ENCODE assay signal across 8 cellular contexts in genomic region chr2:99489758-99490087, GRCh38. TPM values are rescaled to one million over a fixed set of nuclear protein-coding genes. Genes with fewer than 3 reads are reported as not detected.
DNase-seq lines count a peak whose midpoint lies in the region; ATAC-seq and TF ChIP-seq lines count a peak whose summit lies in the region.

Gene REV1 (minus strand): TSS chr2:99490017. CDS start chr2:99464975, 25,042 bp downstream.

- peak within 1 kb of the TSS; percentile 92 for H3K27ac ChIP-seq in HUES64 (ENCODE audit: low read depth, low read length)
- H3K27ac ChIP-seq in lower lobe of right lung = peak within 1 kb of the TSS; percentile 95
- H3K27ac ChIP-seq in transverse colon = peak within 1 kb of the TSS; percentile 99 to 100 (median 99)

- H3K27me3 ChIP-seq in BE2C (no peaks in the 10 kb centered on the region), HUES64 (ENCODE audit: insufficient read depth, low read length) (no peaks in the 10 kb centered on the region), lower lobe of right lung (ENCODE audit: low read depth) (no peaks in the 10 kb centered on the region), transverse colon (no peaks in the 10 kb centered on the region)

- H3K4me1 Mint-ChIP-seq in central memory CD8-positive, alpha-beta T cell = peaks cover 22% of the 10 kb centered on the region

- peak within 1 kb of the TSS; percentile 66 for H3K4me3 ChIP-seq in BE2C (ENCODE audit: low read depth, low read length)
- H3K4me3 ChIP-seq in HUES64 (ENCODE audit: low read length) = peak within 1 kb of the TSS; percentile 73
- H3K4me3 ChIP-seq in lower lobe of right lung = peak within 1 kb of the TSS; percentile 87
- H3K4me3 ChIP-seq in transverse colon = peak within 1 kb of the TSS; percentile 91 to 100 (median 96)

- peaks cover 11% of the 10 kb centered on the region for H3K36me3 Mint-ChIP-seq in central memory CD8-positive, alpha-beta T cell (ENCODE audit: insufficient read depth)

- no peak for TF ChIP-seq CTCF in BE2C (IDR thresholded peaks at IDR 0.05; ENCODE audit: low read depth, low read length)
- no peak for TF ChIP-seq CTCF in lower lobe of right lung (IDR thresholded peaks at IDR 0.05)
- TF ChIP-seq CTCF in transverse colon (IDR thresholded peaks at IDR 0.05) = no peak

- TF ChIP-seq POLR2A in transverse colon (IDR thresholded peaks at IDR 0.05) = no peak

- ATAC-seq in central memory CD8-positive, alpha-beta T cell (replicated peaks; ENCODE audit: extremely low read depth, poor library complexity, severe bottlenecking) = peak; percentile 63
- ATAC-seq in lower lobe of right lung (no peak), HG03457 (IDR thresholded peaks at IDR 0.05; ENCODE audit: unreplicated experiment) (no peak)

- DNase-seq in BE2C = no peak
- DNase-seq in central memory CD8-positive, alpha-beta T cell (ENCODE audit: low spot score in 2 of 2) = no peak
- no peak for DNase-seq in lower lobe of right lung
- DNase-seq in transverse colon = no peak
- DNase-seq in activated CD4-positive, CD25-positive, alpha-beta regulatory T cell (lab: John Stamatoyannopoulos, UW) = no peak
- no peak for DNase-seq in amniotic stem cell (lab: John Stamatoyannopoulos, UW)

- H3K9ac ChIP-seq in HUES64 (ENCODE audit: low read depth, low read length) = peak within 1 kb of the TSS; percentile 82

- intact Hi-C loops in lower lobe of right lung (cut with DNase I) (no loop called here), transverse colon (cut with DNase I; ENCODE audit: low total_unique reads) (loop anchor here (2.0 to 10.0 kb wide), 2 partner anchors 65 to 153 kb away; partner anchors contain the start of genes EIF5B and TXNDC9)

- peak within 1 kb of the TSS; percentile 98 for H3K27ac Mint-ChIP-seq in central memory CD8-positive, alpha-beta T cell (ENCODE audit: low read depth)

- no peaks in the 10 kb centered on the region for H3K4me1 ChIP-seq in BE2C
- peaks cover 23% of the 10 kb centered on the region; the same call in 1 of the 2 replicates for H3K4me1 ChIP-seq in HUES64 (ENCODE audit: insufficient read depth, low read length)
- peaks cover 38% of the 10 kb centered on the region for H3K4me1 ChIP-seq in lower lobe of right lung
- H3K4me1 ChIP-seq in transverse colon = peaks cover 5 to 31% (median 19%) of the 10 kb centered on the region in 4 donors

- no peaks in the 10 kb centered on the region for H3K27me3 Mint-ChIP-seq in central memory CD8-positive, alpha-beta T cell

- H3K9me3 ChIP-seq in BE2C (no peaks in the 10 kb centered on the region), HUES64 (ENCODE audit: insufficient read depth, low read depth, low read length) (no peaks in the 10 kb centered on the region), lower lobe of right lung (no peaks in the 10 kb centered on the region), transverse colon (no peaks in the 10 kb centered on the region)

- H3K4me3 Mint-ChIP-seq in central memory CD8-positive, alpha-beta T cell = peak within 1 kb of the TSS; percentile 97

- in situ Hi-C loops in transverse colon (cut with MboI; ENCODE audit: low pct_ligation_motif_present in 1 of 4, low pct_unique_long_range_greater_than_20kb in 1 of 4, low sequenced_read_pairs in 3 of 4) = loop anchor here in 3 of 4 donors (10.0 to 25.0 kb wide), 3 partner anchors 145 to 302 kb away; partner anchors contain the start of genes MITD1 (in 3 of the 3), MRPL30 (in 3 of the 3), EIF5B (in 2 of the 3) and TXNDC9 (in 2 of the 3)

- no peaks in the 10 kb centered on the region for H3K9me3 Mint-ChIP-seq in central memory CD8-positive, alpha-beta T cell

- H3K36me3 ChIP-seq in BE2C (no peaks in the 10 kb centered on the region), HUES64 (ENCODE audit: insufficient read depth, low read length) (no peaks in the 10 kb centered on the region), lower lobe of right lung (no peaks in the 10 kb centered on the region), transverse colon (no peaks in the 10 kb centered on the region)

- no peak for TF ChIP-seq EP300 in transverse colon (IDR thresholded peaks at IDR 0.05; ENCODE audit: low read depth)

- WGBS in HUES64 = 0% methylated on average over 51 of the region's 51 CpGs
- 0% methylated on average over 5 of the region's 51 CpGs; no CpG with 5 or more reads in 1 of the 2 donors for WGBS in transverse colon (ENCODE audit: low coverage in 1 of 2), 2 donors

RNA-seq across cellular contexts. Expression of gene REV1, which starts in this region (rescaled TPM):
- polyA plus RNA-seq in BE2C (2012; ENCODE audit: insufficient read depth, insufficient read length, low read depth) = 18.9 TPM
- polyA plus RNA-seq in HUES64 (2013, experiment 1 of 2) = 19.5 TPM
- 17.9 TPM for polyA plus RNA-seq in HUES64 (2013, experiment 2 of 2)
- total RNA-seq in lower lobe of right lung (50.7 TPM), transverse colon (100 to 1,000 TPM in 2 of 4 donors, 10 to 100 TPM in 2; 23.2 to 199 (median 73.5) TPM)
